In genomic region chr14:67719866-67720265, GRCh38 we compare ENCODE assay signal across 17 cellular contexts. TPM values are rescaled to one million over a fixed set of nuclear protein-coding genes. Genes with fewer than 3 reads are reported as not detected.
DNase-seq lines count a peak whose midpoint lies in the region; TF ChIP-seq lines count a peak whose summit lies in the region.
"Had no signal": no experiment of that assay in that cellular context is flagged by ENCODE, and none has a peak within 500 bp of the region (broad histone marks: within the 10 kb centered on the region; RNA-seq: fewer than 3 reads in every experiment).

No MANE protein-coding gene starts in this region.

- POLR2A ChIA-PET in OCI-LY7 (lab: Charles Lee): no interaction called here

- H4K20me1 ChIP-seq in KMS-11 (ENCODE audit: insufficient read depth) (no peaks in the 10 kb centered on the region), OCI-LY7 (ENCODE audit: insufficient read depth, low read length) (no peaks in the 10 kb centered on the region)

- peak; percentile 54 for DNase-seq in COLO829 (ENCODE audit: low spot score)
- peak; percentile 43 for DNase-seq in SK-MEL-5 (ENCODE audit: low read depth, low spot score)
- peak; percentile 76 for DNase-seq in foreskin melanocyte
- DNase-seq in OCI-LY7 (ENCODE audit: low spot score): no peak
- no peak for DNase-seq in NCI-H1930 (lab: John Stamatoyannopoulos, UW)
- DNase-seq in activated effector memory CD4-positive, alpha-beta T cell treated with anti-CD3 and anti-CD28 coated beads, Interleukin-2, amount 50 U/mL, for 16 hours: no peak
- DNase-seq: BE2C; CD4-positive, alpha-beta memory T cell; COR-L47; DMS153; GM23248 had no signal

- H3K4me3 ChIP-seq in KMS-11 (IDR thresholded peaks at IDR 0.05; ENCODE audit: insufficient read depth, low read depth, low read length) (no peak overlapping the region), OCI-LY7 (ENCODE audit: low read depth, low read length, poor library complexity, severe bottlenecking) (no peak overlapping the region)
- H3K4me3 ChIP-seq: A549, GM12878, GM23248 had no signal

- H2AFZ ChIP-seq in KMS-11 (ENCODE audit: low read depth) (no peak overlapping the region), OCI-LY7 (ENCODE audit: low read length) (no peak overlapping the region)
- H2AFZ ChIP-seq: GM23248 had no signal

- intact Hi-C loops in OCI-LY7 (cut with micrococcal nuclease; ENCODE audit: unreplicated experiment): no loop called here

- in situ Hi-C loops in SK-MEL-5 (cut with HindIII; ENCODE audit: low pct_unique_long_range_greater_than_20kb, low sequenced_read_pairs): no loop called here

- no peak overlapping the region for H3K9ac ChIP-seq in KMS-11
- H3K9ac ChIP-seq: GM23248 had no signal

- no peaks in the 10 kb centered on the region for H3K9me2 ChIP-seq in OCI-LY7 (ENCODE audit: insufficient read depth, low read length)

- H3K36me3 ChIP-seq in KMS-11 (ENCODE audit: insufficient read depth): no peaks in the 10 kb centered on the region
- H3K36me3 ChIP-seq in OCI-LY7 (ENCODE audit: insufficient read depth, low read length): no peaks in the 10 kb centered on the region
- H3K36me3 ChIP-seq: BE2C had no signal

- H3K4me2 ChIP-seq in KMS-11 (peak overlapping the region; percentile 40), OCI-LY7 (ENCODE audit: low read length) (no peak overlapping the region)
- H3K4me2 ChIP-seq: A549 had no signal

- no peaks in the 10 kb centered on the region for H3K27me3 ChIP-seq in KMS-11 (ENCODE audit: insufficient read depth, low read depth)
- H3K27me3 ChIP-seq: BE2C had no signal

- CTCF ChIA-PET in OCI-LY7 (lab: Charles Lee; ENCODE audit: unreplicated experiment): no interaction called here

- TF ChIP-seq CTCF in KMS-11 (conservative IDR thresholded peaks at IDR 0.05; ENCODE audit: low read depth, low read length) (no peak), OCI-LY7 (conservative IDR thresholded peaks at IDR 0.05; ENCODE audit: low read length) (no peak)

- H3K27ac ChIP-seq in KMS-11: peak overlapping the region; percentile 36; the same call in 1 of the 2 replicates
- no peak overlapping the region for H3K27ac ChIP-seq in OCI-LY7 (ENCODE audit: low read depth, low read length, poor library complexity, severe bottlenecking)
- H3K27ac ChIP-seq: A549, C4-2B, GM23248, HL-60 had no signal

- H3K4me1 ChIP-seq in KMS-11 (ENCODE audit: low read depth, poor library complexity, severe bottlenecking) (peaks cover 17% of the 10 kb centered on the region), OCI-LY7 (ENCODE audit: insufficient read depth, low read length, poor library complexity, severe bottlenecking) (no peaks in the 10 kb centered on the region)
- H3K4me1 ChIP-seq: BE2C had no signal

- H3K9me3 ChIP-seq in OCI-LY7 (ENCODE audit: low read length): no peaks in the 10 kb centered on the region
- H3K9me3 ChIP-seq: A549, BE2C had no signal

- H3K79me2 ChIP-seq in KMS-11 (ENCODE audit: insufficient read depth, low read depth): no peaks in the 10 kb centered on the region
- no peaks in the 10 kb centered on the region for H3K79me2 ChIP-seq in OCI-LY7 (ENCODE audit: insufficient read depth, low read depth, low read length)

- no TSS peak for BruUV-seq in OCI-LY7 (replicated peaks; lab: Mats Ljungman, UMichigan)

RNA-seq across cellular contexts. Expression of gene RDH12, which starts 18.2 kb away (rescaled TPM):
- 0.35 and 0.66 TPM in 2 replicates for total RNA-seq in SK-MEL-5 (2014; rRNA removed; shearing (Covaris generic))
- polyA plus RNA-seq in SK-MEL-5 (2015; cell fraction: cytosol; rRNA removed): 0.36 and 1.7 TPM in 2 replicates
- not detected in 2 replicates for polyA plus RNA-seq in SK-MEL-5 (2015; cell fraction: nucleus; rRNA removed)
- total RNA-seq in OCI-LY7 (2014; rRNA removed; shearing (Covaris generic)): not detected in 2 replicates
- total RNA-seq in OCI-LY7 (2022): not detected in 2 replicates
- total RNA-seq: CD4-positive, alpha-beta memory T cell; GM12878; GM23248 had no signal
- polyA plus RNA-seq: AG04450; CD4-positive, alpha-beta memory T cell; GM12878; GM23248 had no signal

RNA-seq across cellular contexts. Expression of gene RDH11, which starts 24.3 kb away (rescaled TPM):
- 116 and 119 TPM in 2 replicates for total RNA-seq in SK-MEL-5 (2014; rRNA removed; shearing (Covaris generic))
- 90.2 and 99.5 TPM in 2 replicates for polyA plus RNA-seq in SK-MEL-5 (2015; cell fraction: cytosol; rRNA removed)
- polyA plus RNA-seq in SK-MEL-5 (2015; cell fraction: nucleus; rRNA removed): 147 and 154 TPM in 2 replicates
- total RNA-seq in OCI-LY7 (2014; rRNA removed; shearing (Covaris generic)): 31.1 and 32.0 TPM in 2 replicates
- 33.6 and 37.7 TPM in 2 replicates for total RNA-seq in OCI-LY7 (2022)

RNA-seq across cellular contexts. Expression of gene VTI1B, which starts 45.4 kb away (rescaled TPM):
- 52.5 and 72.1 TPM in 2 replicates for total RNA-seq in SK-MEL-5 (2014; rRNA removed; shearing (Covaris generic))
- polyA plus RNA-seq in SK-MEL-5 (2015; cell fraction: cytosol; rRNA removed): 45.2 and 51.5 TPM in 2 replicates
- 12.7 and 24.5 TPM in 2 replicates for polyA plus RNA-seq in SK-MEL-5 (2015; cell fraction: nucleus; rRNA removed)
- total RNA-seq in OCI-LY7 (2014; rRNA removed; shearing (Covaris generic)): 41.5 and 50.5 TPM in 2 replicates
- 80.2 and 93.3 TPM in 2 replicates for total RNA-seq in OCI-LY7 (2022)

Comparison
In these comparisons a context has a peak if more than half of its experiments do, and no peak if none do; other contexts are left out.
1. DNase-seq: peak in COLO829 (single experiment), SK-MEL-5 (single experiment) and foreskin melanocyte (single experiment); none in OCI-LY7 (single experiment), NCI-H1930 (0 of 2) and activated effector memory CD4-positive, alpha-beta T cell treated with anti-CD3 and anti-CD28 coated beads, Interleukin-2, amount 50 U/mL, for 16 hours (single experiment).